13 cellular contexts compared by ENCODE assay signal in genomic region chr6:169452869-169453186, GRCh38.
DNase-seq lines count a peak whose midpoint lies in the region; ATAC-seq and TF ChIP-seq lines count a peak whose summit lies in the region.
"Had no signal": no experiment of that assay in that cellular context is flagged by ENCODE, and none has a peak within 500 bp of the region (broad histone marks: within the 10 kb centered on the region; RNA-seq: fewer than 3 reads in every experiment).

No MANE protein-coding gene starts in this region.

- H4K20me1 ChIP-seq in hepatocyte (ENCODE audit: insufficient read depth, poor library complexity, severe bottlenecking): no peaks in the 10 kb centered on the region

- no peak overlapping the region for H2AFZ ChIP-seq in hepatocyte

- no peak for DNase-seq in Panc1 (ENCODE audit: low read depth, low spot score)
- DNase-seq in hepatocyte (ENCODE audit: low spot score): no peak
- DNase-seq in DMS79 treated with DMSO at 0.1 percent for 48 hours (lab: John Stamatoyannopoulos, UW): no peak
- no peak for DNase-seq in HPDE6-E6E7 (ENCODE audit: extremely low spot score)
- no peak for DNase-seq in T-cell
- DNase-seq: H7, NCI-H345, pancreas had no signal

- CTCF ChIA-PET in Panc1 (lab: Charles Lee) (interaction anchor here (0.7 kb wide), 1 partner anchor 647 kb away, joined by 4 read pairs; no protein-coding TSS in a partner anchor), T-cell (lab: Charles Lee) (no interaction called here)

- no peak for TF ChIP-seq CTCF in 22Rv1 (IDR thresholded peaks at IDR 0.05)
- no peak for TF ChIP-seq CTCF in Panc1 (IDR thresholded peaks at IDR 0.05)
- TF ChIP-seq CTCF in hepatocyte (IDR thresholded peaks at IDR 0.05; ENCODE audit: poor library complexity): no peak

- no peak overlapping the region for H3K4me2 ChIP-seq in hepatocyte
- H3K4me2 ChIP-seq: KMS-11 had no signal

- peak; percentile 28 for ATAC-seq in Panc1
- ATAC-seq in T-cell (replicated peaks in 1 of 4): no peak
- no peak for ATAC-seq in HG02840 (IDR thresholded peaks at IDR 0.05; ENCODE audit: low FRiP score, unreplicated experiment)

- intact Hi-C loops in Panc1 (cut with micrococcal nuclease; ENCODE audit: unreplicated experiment): no loop called here

- H3K36me3 ChIP-seq in Panc1 (ENCODE audit: control insufficient read depth, insufficient read depth, low read length) (no peaks in the 10 kb centered on the region), hepatocyte (replicated peaks; ENCODE audit: insufficient read depth, low read depth) (no peaks in the 10 kb centered on the region)
- H3K36me3 ChIP-seq: pancreas had no signal

- H3K4me3 ChIP-seq in Panc1 (ENCODE audit: low read depth in 2 of 2, low read length in 2 of 2) (peak overlapping the region in 1 of 2 experiments; percentile 62; a peak in 2 of 4 replicates), hepatocyte (no peak overlapping the region), skin epidermis (peak overlapping the region in 1 of 7 experiments; percentile 32)
- H3K4me3 ChIP-seq: pancreas had no signal

- no peak overlapping the region for H3K27ac Mint-ChIP-seq in T-cell

- BruUV-seq in Panc1 (replicated peaks; lab: Mats Ljungman, UMichigan): no TSS peak

- H3K36me3 Mint-ChIP-seq in T-cell: no peaks in the 10 kb centered on the region

- no peaks in the 10 kb centered on the region for H3K9me3 Mint-ChIP-seq in T-cell

- no peaks in the 10 kb centered on the region for H3K9me2 ChIP-seq in hepatocyte (replicated peaks; ENCODE audit: insufficient read depth)

- H3K4me1 Mint-ChIP-seq in T-cell: no peaks in the 10 kb centered on the region

- H3K4me1 ChIP-seq in Panc1 (ENCODE audit: control insufficient read depth, insufficient read depth, low read length) (peaks cover 20% of the 10 kb centered on the region), hepatocyte (ENCODE audit: insufficient read depth) (peaks cover 9% of the 10 kb centered on the region)
- H3K4me1 ChIP-seq: pancreas had no signal

- H3K9me3 ChIP-seq in Panc1 (ENCODE audit: control insufficient read depth, insufficient read depth, low read depth, low read length): no peaks in the 10 kb centered on the region
- H3K9me3 ChIP-seq in hepatocyte (ENCODE audit: low read depth): no peaks in the 10 kb centered on the region
- H3K9me3 ChIP-seq: pancreas had no signal

- WGBS in hepatocyte (ENCODE audit: low lambda C conversion rate, missing lambda C conversion rate): 94% methylated on average over 7 of the region's 7 CpGs

- H3K79me2 ChIP-seq in hepatocyte: no peaks in the 10 kb centered on the region

- H3K27me3 Mint-ChIP-seq in T-cell: no peaks in the 10 kb centered on the region

- H3K27ac ChIP-seq in 22Rv1 (peak overlapping the region; percentile 76), Panc1 (ENCODE audit: low read length) (peak overlapping the region; percentile 89), hepatocyte (peak overlapping the region; percentile 36), skin epidermis (peak overlapping the region in 20 of 21 experiments; percentile 58 to 93 (median 82))
- H3K27ac ChIP-seq: KMS-11, pancreas, VCaP had no signal

- H3K4me3 Mint-ChIP-seq in T-cell: no peak overlapping the region

- POLR2A ChIA-PET in Panc1 (lab: Charles Lee) (interaction anchor here (0.5 kb wide), 1 partner anchor 117 kb away, joined by 4 read pairs; no protein-coding TSS in a partner anchor), T-cell (lab: Charles Lee) (no interaction called here)

- H3K27me3 ChIP-seq in Panc1 (ENCODE audit: control insufficient read depth, insufficient read depth, low read length) (no peaks in the 10 kb centered on the region), hepatocyte (no peaks in the 10 kb centered on the region)
- H3K27me3 ChIP-seq: pancreas had no signal

- in situ Hi-C loops in Panc1 (cut with HindIII; ENCODE audit: low pct_unique_long_range_greater_than_20kb, low sequenced_read_pairs): no loop called here

Comparison
In these comparisons a context has a peak if more than half of its experiments do, and no peak if none do; other contexts are left out.
1. H3K27ac ChIP-seq: peak in every context shown above with its lines; median percentile 89 in Panc1; 82 in skin epidermis; 76 in 22Rv1; 36 in hepatocyte.